Comparison of ENCODE assay signal across 8 cellular contexts in genomic region chr3:179321585-179322322, GRCh38. TPM values are rescaled to one million over a fixed set of nuclear protein-coding genes. Genes with fewer than 3 reads are reported as not detected.
DNase-seq lines count a peak whose midpoint lies in the region; ATAC-seq, FAIRE-seq and TF ChIP-seq lines count a peak whose summit lies in the region.

No MANE protein-coding gene starts in this region.

- DNase-seq in BE2C: peak; percentile 47
- DNase-seq in NCI-H774 (lab: John Stamatoyannopoulos, UW): peak; percentile 17
- DNase-seq in astrocyte of the hippocampus (ENCODE audit: low read depth, low spot score): peak; percentile 57
- no peak for DNase-seq in kidney
- DNase-seq in posterior vena cava (ENCODE audit: low spot score): no peak

- H3K36me3 ChIP-seq in BE2C (peaks cover 17% of the 10 kb centered on the region), kidney (ENCODE audit: control insufficient read depth in 1 of 2, insufficient read depth in 2 of 2, low read length in 2 of 2) (no peaks in the 10 kb centered on the region), stomach smooth muscle (ENCODE audit: control insufficient read depth in 2 of 2, insufficient read depth in 2 of 2, low read length in 2 of 2) (no peaks in the 10 kb centered on the region)

- H3K4me1 ChIP-seq in BE2C (peaks cover 3% of the 10 kb centered on the region), kidney (ENCODE audit: control insufficient read depth in 1 of 2, insufficient read depth in 1 of 2, low read depth in 1 of 2, low read length in 2 of 2) (peaks cover 0 to 13% of the 10 kb centered on the region in 2 donors), stomach smooth muscle (ENCODE audit: control insufficient read depth, insufficient read depth, low read length) (no peaks in the 10 kb centered on the region)

- intact Hi-C loops in kidney (cut with DNase I): no loop called here
- intact Hi-C loops in posterior vena cava (cut with DNase I): loop anchor here (5.0 to 10.0 kb wide), 2 partner anchors 174 to 243 kb away; partner anchors contain the start of genes ACTL6A (in 1 of the 2) and PIK3CA (in 1 of the 2)

- H3K27ac ChIP-seq in kidney (ENCODE audit: low read depth in 2 of 2, low read length in 2 of 2): peak overlapping the region; percentile 87 to 96
- peak overlapping the region; percentile 95 for H3K27ac ChIP-seq in stomach smooth muscle (ENCODE audit: low read length)

- peak overlapping the region; percentile 90 to 92 for H3K9ac ChIP-seq in kidney (ENCODE audit: low read length in 2 of 2)
- peak overlapping the region; percentile 43 to 86 for H3K9ac ChIP-seq in stomach smooth muscle (ENCODE audit: low read length in 2 of 2)

- no peak for FAIRE-seq in kidney (lab: Jason Lieb, UNC)

- no peaks in the 10 kb centered on the region for H3K9me3 ChIP-seq in BE2C
- no peaks in the 10 kb centered on the region for H3K9me3 ChIP-seq in kidney (ENCODE audit: control insufficient read depth in 1 of 2, low read length in 2 of 2)
- H3K9me3 ChIP-seq in stomach smooth muscle (ENCODE audit: control insufficient read depth in 2 of 2, low read length in 2 of 2): no peaks in the 10 kb centered on the region

- H3K27me3 ChIP-seq in BE2C (no peaks in the 10 kb centered on the region), stomach smooth muscle (ENCODE audit: control insufficient read depth in 1 of 2, insufficient read depth in 2 of 2, low read length in 2 of 2) (no peaks in the 10 kb centered on the region)

- H3K4me3 ChIP-seq in BE2C (ENCODE audit: low read depth, low read length) (peak overlapping the region; percentile 79), GM12875 (ENCODE audit: low read depth, low read length) (no peak overlapping the region), kidney (ENCODE audit: low read length in 2 of 2) (peak overlapping the region; percentile 84 to 95), stomach smooth muscle (ENCODE audit: low read length in 2 of 2) (peak overlapping the region; percentile 80 to 93)

- ATAC-seq in GM19452 (IDR thresholded peaks at IDR 0.05; ENCODE audit: unreplicated experiment): no peak

- TF ChIP-seq CTCF in BE2C (IDR thresholded peaks at IDR 0.05; ENCODE audit: low read depth, low read length): peak; percentile 70
- peak; percentile 10; the same call in 1 of the 2 replicates for TF ChIP-seq CTCF in GM12875 (IDR thresholded peaks at IDR 0.05; ENCODE audit: borderline replicate concordance, insufficient read depth, low read depth, low read length)
- TF ChIP-seq CTCF in kidney (IDR thresholded peaks at IDR 0.05; ENCODE audit: borderline replicate concordance, extremely low read depth, insufficient read depth): peak; percentile 24

RNA-seq across cellular contexts. Expression of gene ZNF639, which starts 1.1 kb away (rescaled TPM):
- polyA plus RNA-seq in BE2C (2012; ENCODE audit: insufficient read depth, insufficient read length, low read depth): 33.2 TPM
- 35.6 TPM for total RNA-seq in kidney
- 17.9 TPM for polyA plus RNA-seq in kidney (ENCODE audit: insufficient read depth, low read depth, low replicate concordance)
- total RNA-seq in posterior vena cava: 10 to 100 TPM; 31.6 to 40.9 TPM

RNA-seq across cellular contexts. Expression of gene MFN1, which starts 25.8 kb away (rescaled TPM):
- 6.7 TPM for polyA plus RNA-seq in BE2C (2012; ENCODE audit: insufficient read depth, insufficient read length, low read depth)
- total RNA-seq in kidney (50.2 TPM), posterior vena cava (10 to 100 TPM; 45.1 to 51.2 TPM)
- 16.6 TPM for polyA plus RNA-seq in kidney (ENCODE audit: insufficient read depth, low read depth, low replicate concordance)

Comparison
In these comparisons a context has a peak if more than half of its experiments do, and no peak if none do; other contexts are left out.
1. DNase-seq: peak in BE2C (single experiment), NCI-H774 (single experiment) and astrocyte of the hippocampus (single experiment); none in kidney (single experiment) and posterior vena cava (single experiment).
2. CTCF ChIP-seq: peak in every context shown above with its lines; median percentile 70 in BE2C; 24 in kidney; 10 in GM12875.